8 cellular contexts compared by ENCODE assay signal in the genomic region with DNA sequence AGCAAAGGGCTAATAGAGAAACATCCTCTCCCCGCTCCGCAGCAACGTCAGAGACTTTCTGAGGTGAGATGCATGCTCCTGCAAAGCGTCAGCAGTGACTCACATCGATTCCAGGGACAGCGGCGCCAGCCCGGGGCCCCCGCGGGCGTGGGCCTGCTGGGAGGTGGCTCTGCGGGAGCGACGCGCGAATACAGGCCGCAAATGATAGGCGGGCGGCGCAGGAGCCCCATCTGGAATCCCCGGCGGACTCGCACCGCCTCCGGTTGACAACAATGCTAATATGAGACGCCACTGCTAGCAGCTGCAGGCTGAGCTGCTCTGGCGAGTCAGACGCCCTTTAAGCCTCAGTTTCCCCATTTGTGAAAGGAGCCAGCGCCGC. TPM values are rescaled to one million over a fixed set of nuclear protein-coding genes. Genes with fewer than 3 reads are reported as not detected.
DNase-seq lines count a peak whose midpoint lies in the region; ATAC-seq and TF ChIP-seq lines count a peak whose summit lies in the region.

No MANE protein-coding gene starts in this region.

- H3K27ac ChIP-seq in KMS-11 (peak overlapping the region; percentile 83), iPS-18a (ENCODE audit: low read length) (no peak overlapping the region)

- H3K36me3 ChIP-seq in KMS-11 (ENCODE audit: insufficient read depth) (0 out of 2 replicates have a peak, but pooled peaks cover 9% of the 10 kb centered on the region), iPS-18a (ENCODE audit: control insufficient read depth, low read depth, low read length) (peaks cover 29% of the 10 kb centered on the region), skeletal muscle satellite cell (ENCODE audit: insufficient read depth, low read length) (peaks cover 35% of the 10 kb centered on the region)

- peak; percentile 50 for DNase-seq in AG09319 (ENCODE audit: extremely low read depth, low read depth)
- DNase-seq in T1000 (lab: John Stamatoyannopoulos, UW): peak; percentile 75
- DNase-seq in astrocyte of the hippocampus (ENCODE audit: low read depth, low spot score): peak; percentile 95

- H3K9me3 ChIP-seq in iPS-18a (ENCODE audit: control insufficient read depth, low read depth, low read length): no peaks in the 10 kb centered on the region
- no peaks in the 10 kb centered on the region for H3K9me3 ChIP-seq in skeletal muscle satellite cell (replicated peaks; ENCODE audit: low read length)

- peak overlapping the region; percentile 82 for H3K9ac ChIP-seq in KMS-11
- H3K9ac ChIP-seq in iPS-18a (ENCODE audit: low read length): peak overlapping the region; percentile 68
- peak overlapping the region; percentile 94 for H3K9ac ChIP-seq in skeletal muscle satellite cell (ENCODE audit: low read depth, low read length)

- peaks cover 17% of the 10 kb centered on the region for H3K4me1 ChIP-seq in KMS-11 (ENCODE audit: low read depth, poor library complexity, severe bottlenecking)
- peaks cover 18% of the 10 kb centered on the region for H3K4me1 ChIP-seq in iPS-18a (ENCODE audit: control insufficient read depth, low read depth, low read length)
- peaks cover 48% of the 10 kb centered on the region for H3K4me1 ChIP-seq in skeletal muscle satellite cell (ENCODE audit: control insufficient read depth, insufficient read depth, low read length)

- no peaks in the 10 kb centered on the region for H4K20me1 ChIP-seq in KMS-11 (ENCODE audit: insufficient read depth)

- H3K4me2 ChIP-seq in KMS-11: peak overlapping the region; percentile 81
- peak overlapping the region; percentile 98 for H3K4me2 ChIP-seq in skeletal muscle satellite cell (ENCODE audit: low read length)

- H3K4me3 ChIP-seq in KMS-11 (IDR thresholded peaks at IDR 0.05; ENCODE audit: insufficient read depth, low read depth, low read length): no peak overlapping the region
- H3K4me3 ChIP-seq in iPS-18a (ENCODE audit: low read length): peak overlapping the region; percentile 70
- H3K4me3 ChIP-seq in skeletal muscle satellite cell (ENCODE audit: low read length): peak overlapping the region; percentile 92

- peaks cover 45% of the 10 kb centered on the region for H3K79me2 ChIP-seq in KMS-11 (ENCODE audit: insufficient read depth, low read depth)

- no peak for TF ChIP-seq CTCF in AG09319 (IDR thresholded peaks at IDR 0.05; ENCODE audit: low read depth, low read length)
- TF ChIP-seq CTCF in KMS-11 (conservative IDR thresholded peaks at IDR 0.05; ENCODE audit: low read depth, low read length): no peak

- no peaks in the 10 kb centered on the region for H3K27me3 ChIP-seq in KMS-11 (ENCODE audit: insufficient read depth, low read depth)
- no peaks in the 10 kb centered on the region for H3K27me3 ChIP-seq in iPS-18a (ENCODE audit: control insufficient read depth, insufficient read depth, low read length)
- no peaks in the 10 kb centered on the region for H3K27me3 ChIP-seq in skeletal muscle satellite cell (ENCODE audit: control insufficient read depth, insufficient read depth, low read length)

- peak overlapping the region; percentile 53 for H2AFZ ChIP-seq in KMS-11 (ENCODE audit: low read depth)

- ATAC-seq in GM19467 (IDR thresholded peaks at IDR 0.05; ENCODE audit: unreplicated experiment) (peak; percentile 14), HG02763 (IDR thresholded peaks at IDR 0.05; ENCODE audit: unreplicated experiment) (no peak)

RNA-seq across cellular contexts. Expression of gene RANGAP1, which starts 0.6 kb away (rescaled TPM):
- 71.2 and 73.0 TPM in 2 replicates for total RNA-seq in skeletal muscle satellite cell (2012; rRNA removed)

RNA-seq across cellular contexts. Expression of gene ZC3H7B, which starts 15.9 kb away (rescaled TPM):
- 32.8 and 38.3 TPM in 2 replicates for total RNA-seq in skeletal muscle satellite cell (2012; rRNA removed)

RNA-seq across cellular contexts. Expression of gene CHADL, which starts 44.7 kb away (rescaled TPM):
- total RNA-seq in skeletal muscle satellite cell (2012; rRNA removed): 0.25 and 0.66 TPM in 2 replicates
